ENCODE assay signal across 8 cellular contexts in the genomic region with DNA sequence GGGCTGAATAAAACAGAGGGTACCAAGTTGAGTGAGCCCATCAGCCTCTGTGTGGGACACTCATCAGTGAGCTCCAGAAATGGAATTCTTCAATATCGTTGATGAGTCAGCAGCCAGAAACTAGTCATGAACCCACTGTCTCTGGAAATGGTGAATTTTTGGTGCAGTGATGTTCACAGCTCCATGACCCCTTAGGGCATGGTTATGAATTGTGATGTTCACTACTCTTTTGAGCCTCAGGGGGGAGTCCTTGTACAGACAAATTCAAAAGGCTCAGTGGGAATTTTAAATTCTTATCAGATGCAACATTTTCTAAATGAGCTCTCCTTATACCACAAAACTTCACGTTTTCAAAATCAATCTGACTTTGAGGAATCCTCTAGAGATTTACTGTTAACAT.
DNase-seq lines count a peak whose midpoint lies in the region; TF ChIP-seq lines count a peak whose summit lies in the region.

No MANE protein-coding gene starts in this region.

- H2AFZ ChIP-seq in mesenchymal stem cell (ENCODE audit: low read depth, low read length) = no peak overlapping the region

- in situ Hi-C loops in astrocyte of the spinal cord (cut with HindIII; ENCODE audit: low sequenced_read_pairs) = no loop called here

- no peak overlapping the region for H2BK15ac ChIP-seq in mesenchymal stem cell (ENCODE audit: low read depth, poor library complexity, severe bottlenecking)

- no peak overlapping the region for H3K9ac ChIP-seq in mesenchymal stem cell (ENCODE audit: low read length)

- TF ChIP-seq CTCF in left ventricle myocardium inferior (IDR thresholded peaks at IDR 0.05; ENCODE audit: borderline replicate concordance) = peak; percentile 58
- peak; percentile 57 for TF ChIP-seq CTCF in astrocyte of the spinal cord (IDR thresholded peaks at IDR 0.05; ENCODE audit: low read depth, low read length)

- intact Hi-C loops in left ventricle myocardium inferior (cut with micrococcal nuclease) = no loop called here
- intact Hi-C loops in cardiac septum (cut with DNase I) = no loop called here

- 13% methylated on average over 2 of the region's 2 CpGs for WGBS in mesenchymal stem cell

- H2AK5ac ChIP-seq in mesenchymal stem cell (ENCODE audit: low read length, severe bottlenecking) = no peak overlapping the region

- H2BK5ac ChIP-seq in mesenchymal stem cell (ENCODE audit: low read depth, low read length, poor library complexity, severe bottlenecking) = no peak overlapping the region

- H3K4me3 ChIP-seq in left ventricle myocardium inferior (no peak overlapping the region), astrocyte of the spinal cord (ENCODE audit: low read depth, low read length) (no peak overlapping the region), mesenchymal stem cell (ENCODE audit: insufficient read depth in 1 of 2, low read depth in 1 of 2, low read length in 2 of 2) (no peak overlapping the region)
- no peak overlapping the region for H3K4me3 ChIP-seq in effector memory CD4-positive, alpha-beta T cell (ENCODE audit: insufficient read depth, low read depth, low read length, poor library complexity, severe bottlenecking)

- H4K8ac ChIP-seq in mesenchymal stem cell (ENCODE audit: low read length) = no peak overlapping the region

- no peak overlapping the region for H3K4me2 ChIP-seq in mesenchymal stem cell (ENCODE audit: low read length, poor library complexity, severe bottlenecking)

- DNase-seq in left ventricle myocardium inferior = no peak
- no peak for DNase-seq in cardiac septum (ENCODE audit: low spot score)
- DNase-seq in NCI-H1930 (lab: John Stamatoyannopoulos, UW) = peak; percentile 19 to 28
- peak; percentile 53 for DNase-seq in astrocyte of the spinal cord (ENCODE audit: low read depth, low spot score)
- DNase-seq in mesenchymal stem cell = peak; percentile 63
- DNase-seq in LoVo (ENCODE audit: low spot score) = no peak
- no peak for DNase-seq in effector memory CD4-positive, alpha-beta T cell
- DNase-seq in stimulated activated CD4-positive, alpha-beta T cell treated with anti-CD3 and anti-CD28 coated beads, Interleukin-2, amount 100 ng/mL, for 48 hours = no peak

- no peak overlapping the region for H3K4ac ChIP-seq in mesenchymal stem cell (ENCODE audit: low read depth in 1 of 2, low read length in 2 of 2)

- H3K18ac ChIP-seq in mesenchymal stem cell (ENCODE audit: low read depth in 1 of 2, low read length in 2 of 2) = no peak overlapping the region

- H3K36me3 ChIP-seq in left ventricle myocardium inferior = no peaks in the 10 kb centered on the region
- no peaks in the 10 kb centered on the region for H3K36me3 ChIP-seq in mesenchymal stem cell (ENCODE audit: control insufficient read depth in 1 of 2, insufficient read depth in 2 of 2, low read depth in 1 of 2, low read length in 2 of 2)
- H3K36me3 ChIP-seq in effector memory CD4-positive, alpha-beta T cell (ENCODE audit: control insufficient read depth, insufficient read depth, low read length) = no peaks in the 10 kb centered on the region

- H3K14ac ChIP-seq in mesenchymal stem cell (ENCODE audit: low read length in 2 of 2) = no peak overlapping the region

- H4K91ac ChIP-seq in mesenchymal stem cell (ENCODE audit: low read length) = no peak overlapping the region

- H3K27ac ChIP-seq in left ventricle myocardium inferior (replicated peaks) (no peak overlapping the region), mesenchymal stem cell (ENCODE audit: low read length, poor library complexity, severe bottlenecking) (no peak overlapping the region)
- H3K27ac ChIP-seq in effector memory CD4-positive, alpha-beta T cell (ENCODE audit: insufficient read depth, low read length, poor library complexity, severe bottlenecking) = no peak overlapping the region

- H2BK120ac ChIP-seq in mesenchymal stem cell (ENCODE audit: low read depth, low read length) = no peak overlapping the region

- no peaks in the 10 kb centered on the region for H3K79me1 ChIP-seq in mesenchymal stem cell (replicated peaks; ENCODE audit: low read length, poor library complexity, severe bottlenecking)

- no peaks in the 10 kb centered on the region for H3K9me3 ChIP-seq in left ventricle myocardium inferior (replicated peaks)
- no peaks in the 10 kb centered on the region for H3K9me3 ChIP-seq in mesenchymal stem cell (ENCODE audit: control insufficient read depth, low read length)
- no peaks in the 10 kb centered on the region for H3K9me3 ChIP-seq in effector memory CD4-positive, alpha-beta T cell (ENCODE audit: control insufficient read depth, low read length)

- no peak overlapping the region for H2BK12ac ChIP-seq in mesenchymal stem cell (ENCODE audit: low read length in 2 of 2)

- H3K4me1 ChIP-seq in left ventricle myocardium inferior (no peaks in the 10 kb centered on the region), mesenchymal stem cell (ENCODE audit: control insufficient read depth, insufficient read depth, low read depth, low read length) (no peaks in the 10 kb centered on the region)
- no peaks in the 10 kb centered on the region for H3K4me1 ChIP-seq in effector memory CD4-positive, alpha-beta T cell (ENCODE audit: control insufficient read depth, insufficient read depth, low read length, poor library complexity, severe bottlenecking)

- H3K23ac ChIP-seq in mesenchymal stem cell (ENCODE audit: low read length in 2 of 2) = no peak overlapping the region

- H3K27me3 ChIP-seq in left ventricle myocardium inferior (ENCODE audit: low read depth) (no peaks in the 10 kb centered on the region), mesenchymal stem cell (ENCODE audit: control insufficient read depth in 1 of 2, insufficient read depth in 1 of 2, low read length in 2 of 2) (no peaks in the 10 kb centered on the region)
- no peaks in the 10 kb centered on the region for H3K27me3 ChIP-seq in effector memory CD4-positive, alpha-beta T cell (replicated peaks; ENCODE audit: control insufficient read depth, insufficient read depth, low read length, poor library complexity, severe bottlenecking)

Comparison
In these comparisons a context has a peak if more than half of its experiments do, and no peak if none do; other contexts are left out.
1. DNase-seq: peak in NCI-H1930 (2 of 2), astrocyte of the spinal cord (single experiment) and mesenchymal stem cell (single experiment); none in left ventricle myocardium inferior (single experiment), cardiac septum (single experiment), LoVo (single experiment), effector memory CD4-positive, alpha-beta T cell (0 of 3) and stimulated activated CD4-positive, alpha-beta T cell treated with anti-CD3 and anti-CD28 coated beads, Interleukin-2, amount 100 ng/mL, for 48 hours (0 of 2).